ENCODE assay signal across 21 cellular contexts in genomic region chr5:1525624-1525985, GRCh38. TPM values are rescaled to one million over a fixed set of nuclear protein-coding genes. Genes with fewer than 3 reads are reported as not detected.
A peak's percentile ranks its signal among the peaks of the same experiment; 100 is the strongest.
DNase-seq lines count a peak whose midpoint lies in the region; ATAC-seq, FAIRE-seq and TF ChIP-seq lines count a peak whose summit lies in the region.
"Had no signal": no experiment of that assay in that cellular context is flagged by ENCODE, and none has a peak within 500 bp of the region (broad histone marks: within the 10 kb centered on the region; RNA-seq: fewer than 3 reads in every experiment).

No MANE protein-coding gene starts in this region.

- H3K9me3 ChIP-seq in OCI-LY7 (ENCODE audit: low read length): peaks cover 5% of the 10 kb centered on the region; the same call in 1 of the 2 replicates
- no peaks in the 10 kb centered on the region for H3K9me3 ChIP-seq in H1 (ENCODE audit: insufficient read depth in 2 of 2, low read depth in 1 of 2, low read length in 1 of 2)
- H3K9me3 ChIP-seq: right lobe of liver, suprapubic skin had no signal

- H3K27me3 ChIP-seq in H1 (replicated peaks in 1 of 4; ENCODE audit: control insufficient read depth in 3 of 4, extremely low read depth in 1 of 4, insufficient read depth in 3 of 4, low read length in 3 of 4): no peaks in the 10 kb centered on the region; a peak in 1 of 7 replicates
- H3K27me3 ChIP-seq: brain microvascular endothelial cell, right lobe of liver, suprapubic skin had no signal

- TF ChIP-seq POLR2A in H1 (IDR thresholded peaks at IDR 0.05; ENCODE audit: control extremely low read depth in 1 of 2, low read depth in 2 of 2, low read length in 2 of 2): no peak

- FAIRE-seq in H1 (lab: Jason Lieb, UNC) (no peak), HTR-8/SVneo (lab: Jason Lieb, UNC) (no peak)
- FAIRE-seq: GM18507 had no signal

- peaks cover 13% of the 10 kb centered on the region; the same call in 1 of the 2 replicates for H3K23me2 ChIP-seq in H1 (ENCODE audit: low read depth, low read length)

- intact Hi-C loops in left cardiac atrium (cut with DNase I): no loop called here
- intact Hi-C loops in Right ventricle myocardium superior (cut with DNase I): no loop called here
- intact Hi-C loops in OCI-LY7 (cut with micrococcal nuclease; ENCODE audit: unreplicated experiment): loop anchor here (5.0 to 10.0 kb wide), 2 partner anchors 211 to 272 kb away; partner anchors contain the start of gene MRPL36

- H3K36me3 Mint-ChIP-seq in type B pancreatic cell: no peaks in the 10 kb centered on the region

- H3K9me2 ChIP-seq in OCI-LY7 (ENCODE audit: insufficient read depth, low read length): no peaks in the 10 kb centered on the region

- TF ChIP-seq RAD21 in H1 (IDR thresholded peaks at IDR 0.05 in 1 of 2, conservative IDR thresholded peaks at IDR 0.05 in 1 of 2; ENCODE audit: low read depth in 2 of 2, low read length in 2 of 2): no peak

- DNase-seq in left cardiac atrium: peak; percentile 12
- DNase-seq in Right ventricle myocardium superior: no peak
- peak; percentile 87 for DNase-seq in OCI-LY7 (ENCODE audit: low spot score)
- no peak for DNase-seq in H1 (ENCODE audit: low read depth in 1 of 2, low spot score in 2 of 2)
- DNase-seq in type B pancreatic cell (ENCODE audit: extremely low spot score, unreplicated experiment): no peak
- no peak for DNase-seq in HTR-8/SVneo (ENCODE audit: insufficient read length, low spot score)
- no peak for DNase-seq in foreskin melanocyte
- DNase-seq: activated naive CD4-positive, alpha-beta T cell; brain microvascular endothelial cell; glutamatergic neuron; KG1; mesendoderm; NCI-H1092; NCI-H524 treated with DMSO at 0.1 percent for 48 hours; stimulated activated CD4-positive, alpha-beta T cell treated with anti-CD3 and anti-CD28 coated beads, Interleukin-1b, Interleukin-23, amount 100 ng/mL, for 48 hours had no signal

- H3K4me1 ChIP-seq in OCI-LY7 (ENCODE audit: insufficient read depth, low read length, poor library complexity, severe bottlenecking) (peaks cover 50% of the 10 kb centered on the region), H1 (replicated peaks in 1 of 4; ENCODE audit: control insufficient read depth in 3 of 4, insufficient read depth in 4 of 4, low read length in 3 of 4) (peaks cover 0 to 21% (median 18%) of the 10 kb centered on the region in 4 experiments; a peak in 6 of 7 replicates)

- no peak overlapping the region for H3K4ac ChIP-seq in H1 (replicated peaks; ENCODE audit: insufficient read length, low read depth, low read length)

- H2BK20ac ChIP-seq in H1 (ENCODE audit: low read length): no peak overlapping the region

- peaks cover 17% of the 10 kb centered on the region for H3K4me1 Mint-ChIP-seq in type B pancreatic cell (ENCODE audit: unreplicated experiment)

- no peak overlapping the region for H3K14ac ChIP-seq in H1 (ENCODE audit: insufficient read length)

- H3K56ac ChIP-seq in H1 (replicated peaks; ENCODE audit: insufficient read length, low read depth, low read length): no peak overlapping the region

- peaks cover 16% of the 10 kb centered on the region for H4K20me1 ChIP-seq in OCI-LY7 (ENCODE audit: insufficient read depth, low read length)
- peaks cover 9 to 13% of the 10 kb centered on the region in 2 experiments for H4K20me1 ChIP-seq in H1 (replicated peaks in 1 of 2; ENCODE audit: control insufficient read depth in 1 of 2, insufficient read depth in 2 of 2, low read length in 2 of 2)

- no peak overlapping the region for H4K5ac ChIP-seq in H1 (ENCODE audit: insufficient read length, low read depth, low read length)

- no peak overlapping the region for H3K18ac ChIP-seq in H1 (ENCODE audit: extremely low read depth, low read length)

- TF ChIP-seq EP300 in H1 (IDR thresholded peaks at IDR 0.05; ENCODE audit: borderline replicate concordance in 1 of 2, low read depth in 2 of 2, low read length in 2 of 2): no peak

- POLR2A ChIA-PET in OCI-LY7 (lab: Charles Lee) (interaction anchor here (1.2 to 2.9 kb wide), 3 partner anchors 10 to 22 kb away, joined by 5 to 20 read pairs (median 6); no protein-coding TSS in a partner anchor), H1 (lab: Charles Lee; ENCODE audit: partially characterized antibody) (interaction anchor here (1.0 to 6.0 kb wide), 3 partner anchors 8 to 11 kb away, joined by 3 to 54 read pairs (median 5); no protein-coding TSS in a partner anchor)

- H3K27ac ChIP-seq in OCI-LY7 (ENCODE audit: low read depth, low read length, poor library complexity, severe bottlenecking) (peak overlapping the region; percentile 87), H1 (ENCODE audit: low read depth, low read length) (no peak overlapping the region)
- H3K27ac ChIP-seq: brain microvascular endothelial cell, right lobe of liver, suprapubic skin, VCaP had no signal

- no peak overlapping the region for H4K91ac ChIP-seq in H1 (replicated peaks; ENCODE audit: insufficient read length, low read length)

- H3K36me3 ChIP-seq in OCI-LY7 (ENCODE audit: insufficient read depth, low read length) (peaks cover 11% of the 10 kb centered on the region), H1 (ENCODE audit: control insufficient read depth in 2 of 4, insufficient read depth in 4 of 4, low read length in 3 of 4) (peaks cover 0 to 8% (median 0%) of the 10 kb centered on the region in 4 experiments; a peak in 2 of 8 replicates)
- H3K36me3 ChIP-seq: right lobe of liver, suprapubic skin had no signal

- no peak overlapping the region for H3K23ac ChIP-seq in H1 (ENCODE audit: insufficient read length)

- H2BK120ac ChIP-seq in H1 (replicated peaks; ENCODE audit: low read depth, low read length): no peak overlapping the region

- H3K27me3 Mint-ChIP-seq in type B pancreatic cell: no peaks in the 10 kb centered on the region

- no peak overlapping the region for H3K9ac ChIP-seq in H1 (replicated peaks in 1 of 4; ENCODE audit: extremely low read depth in 1 of 4, low read depth in 3 of 4, low read length in 3 of 4)

- BruUV-seq in OCI-LY7 (replicated peaks; lab: Mats Ljungman, UMichigan): no TSS peak

- ATAC-seq in left cardiac atrium (no peak), Right ventricle myocardium superior (ENCODE audit: poor library complexity) (no peak), HG03095 (IDR thresholded peaks at IDR 0.05; ENCODE audit: unreplicated experiment) (no peak)
- ATAC-seq: Panc1, right lobe of liver had no signal

- H3K79me2 ChIP-seq in OCI-LY7 (ENCODE audit: insufficient read depth, low read depth, low read length) (peaks cover 27% of the 10 kb centered on the region), H1 (ENCODE audit: control insufficient read depth in 1 of 2, insufficient read depth in 2 of 2, low read length in 2 of 2) (peaks cover 18 to 30% of the 10 kb centered on the region in 2 experiments; a peak in 3 of 4 replicates)

- CTCF ChIA-PET in OCI-LY7 (lab: Charles Lee; ENCODE audit: unreplicated experiment): interaction anchor here (0.5 to 0.9 kb wide), 3 partner anchors 10 to 33 kb away, joined by 3 to 4 read pairs (median 3); no protein-coding TSS in a partner anchor
- CTCF ChIA-PET in H1 (lab: Charles Lee; ENCODE audit: partially characterized antibody): interaction anchor here (0.8 to 3.1 kb wide), 6 partner anchors 13 to 45 kb away, joined by 3 to 15 read pairs (median 4); no protein-coding TSS in a partner anchor

- TF ChIP-seq CTCF in OCI-LY7 (conservative IDR thresholded peaks at IDR 0.05; ENCODE audit: low read length) (no peak), H1 (IDR thresholded peaks at IDR 0.05; ENCODE audit: control extremely low read depth in 1 of 3, insufficient read depth in 1 of 3, low read depth in 1 of 3, low read length in 3 of 3) (no peak), type B pancreatic cell (conservative IDR thresholded peaks at IDR 0.05) (no peak)

- WGBS in H1 (ENCODE audit: extremely low coverage in 1 of 2, insufficient coverage in 1 of 2, insufficient read length in 1 of 2, insufficient replicate concordance in 2 of 2, low coverage in 1 of 2, low lambda C conversion rate in 2 of 2, missing lambda C conversion rate in 1 of 2), 2 experiments: 80% methylated on average over 5 of the region's 5 CpGs; no CpG with 5 or more reads in 1 of the 2 experiments

- H2AFZ ChIP-seq in OCI-LY7 (ENCODE audit: low read length): no peak overlapping the region; the same call in 1 of the 2 replicates
- H2AFZ ChIP-seq in H1 (ENCODE audit: low read length): no peak overlapping the region

- no peak overlapping the region for H2BK5ac ChIP-seq in H1 (ENCODE audit: low read depth, low read length)

- H2BK12ac ChIP-seq in H1 (ENCODE audit: low read depth, low read length): no peak overlapping the region

- H3K9me3 Mint-ChIP-seq in type B pancreatic cell: no peaks in the 10 kb centered on the region

- no peak overlapping the region for H2AK5ac ChIP-seq in H1 (ENCODE audit: low read depth, low read length)

- H4K8ac ChIP-seq in H1 (ENCODE audit: extremely low read depth, insufficient read depth, low read length): no peak overlapping the region

- H3K79me1 ChIP-seq in H1 (ENCODE audit: low read depth, low read length): peaks cover 7% of the 10 kb centered on the region

- H3K4me3 Mint-ChIP-seq in type B pancreatic cell: no peak overlapping the region

- H3K4me2 ChIP-seq in OCI-LY7 (ENCODE audit: low read length) (peak overlapping the region; percentile 96), H1 (ENCODE audit: insufficient read depth in 1 of 2, low read depth in 2 of 2, low read length in 2 of 2) (no peak overlapping the region)

- peak overlapping the region; percentile 72; the same call in 1 of the 2 replicates for H2BK15ac ChIP-seq in H1 (ENCODE audit: low read length)

- H3K27ac Mint-ChIP-seq in type B pancreatic cell: peak overlapping the region; percentile 13

- peak overlapping the region; percentile 90 for H3K4me3 ChIP-seq in OCI-LY7 (ENCODE audit: low read depth, low read length, poor library complexity, severe bottlenecking)
- H3K4me3 ChIP-seq in H1 (ENCODE audit: extremely low read depth in 1 of 4, insufficient read depth in 2 of 4, low read depth in 3 of 4, low read length in 4 of 4): no peak overlapping the region
- H3K4me3 ChIP-seq: right lobe of liver, suprapubic skin had no signal

TF ChIP-seq in H1, 55 proteins besides CTCF, POLR2A, EP300 and RAD21 (continues in another document):
- no peak for TF ChIP-seq SP2 (IDR thresholded peaks at IDR 0.05; ENCODE audit: low read length)
- no peak for TF ChIP-seq BCL11A (IDR thresholded peaks at IDR 0.05; ENCODE audit: low read depth in 2 of 2, low read length in 2 of 2)

RNA-seq across cellular contexts. Expression of gene LPCAT1, which starts 1.8 kb away (rescaled TPM):
- total RNA-seq in left cardiac atrium: 10 to 100 TPM; 17.5 to 22.7 TPM
- total RNA-seq in Right ventricle myocardium superior: 11.5 TPM
- total RNA-seq in OCI-LY7 (2014; rRNA removed; shearing (Covaris generic)): 47.7 and 69.1 TPM in 2 replicates
- 57.3 and 63.6 TPM in 2 replicates for total RNA-seq in OCI-LY7 (2022)
- 260 and 266 TPM in 2 replicates for total RNA-seq in H1 (2021; fragmentation: NEBNext Ultra II Directional; extraction: Animal tissue kit (Norgen Biotek cat#: 25700))
- 107 and 168 TPM in 2 replicates for polyA plus RNA-seq in H1 (2011; rRNA removed)
- 145 TPM for polyA plus RNA-seq in H1 (2011; cell fraction: cytosol; rRNA removed)
- polyA plus RNA-seq in H1 (2011; cell fraction: nucleus; rRNA removed): 161 TPM
- polyA plus RNA-seq in H1 (2012, experiment 1 of 2): 129 to 148 TPM (median 136 TPM) in 4 replicates
- 146 TPM for polyA plus RNA-seq in H1 (2012, experiment 2 of 2)
- polyA plus RNA-seq in H1 (2013, experiment 1 of 2): 245 TPM
- 311 TPM for polyA plus RNA-seq in H1 (2013, experiment 2 of 2)
- 76.4 and 90.5 TPM in 2 replicates for polyA minus RNA-seq in H1 (2011; rRNA and poly(A)+ RNA removed)
- polyA minus RNA-seq in H1 (2011; cell fraction: cytosol; rRNA and poly(A)+ RNA removed): 92.9 TPM
- 64.8 TPM for polyA minus RNA-seq in H1 (2011; cell fraction: nucleus; rRNA and poly(A)+ RNA removed)
- total RNA-seq in type B pancreatic cell (ENCODE audit: low replicate concordance): 91.6 and 97.1 TPM in 2 replicates

Comparison
In these comparisons a context has a peak if more than half of its experiments do, and no peak if none do; other contexts are left out.
1. DNase-seq: peak in left cardiac atrium (single experiment) and OCI-LY7 (single experiment); none in Right ventricle myocardium superior (single experiment), H1 (0 of 2), type B pancreatic cell (single experiment), HTR-8/SVneo (single experiment) and foreskin melanocyte (single experiment).